Comparison of ENCODE assay signal across 26 cellular contexts in genomic region chr5:621341-621761, GRCh38. TPM values are rescaled to one million over a fixed set of nuclear protein-coding genes. Genes with fewer than 3 reads are reported as not detected.
A peak's percentile ranks its signal among the peaks of the same experiment; 100 is the strongest.
DNase-seq lines count a peak whose midpoint lies in the region; ATAC-seq, FAIRE-seq and TF ChIP-seq lines count a peak whose summit lies in the region.
"Had no signal": no experiment of that assay in that cellular context is flagged by ENCODE, and none has a peak within 500 bp of the region (broad histone marks: within the 10 kb centered on the region; RNA-seq: fewer than 3 reads in every experiment).

No MANE protein-coding gene starts in this region.

- peak; percentile 11 for DNase-seq in activated T-cell treated with anti-CD3 and anti-CD28 coated beads, Interleukin-2, amount 50 U/mL, for 1 hour
- no peak for DNase-seq in activated T-cell treated with anti-CD3 and anti-CD28 coated beads, Interleukin-2, amount 50 U/mL, for 48 hours
- DNase-seq in BE2C: peak; percentile 2
- peak; percentile 58 for DNase-seq in kidney
- DNase-seq in sciatic nerve (ENCODE audit: low spot score): peak; percentile 45
- DNase-seq in T-helper 1 cell: no peak
- no peak for DNase-seq in iPS-NIHi11 (ENCODE audit: low spot score)
- DNase-seq in anterior cingulate cortex (lab: John Stamatoyannopoulos, UW): no peak
- DNase-seq: 8988T; ACHN; CD4-positive, CD25-positive, alpha-beta regulatory T cell; DMS153; DND-41; KBM-7; MV-4-11; NCI-H1105; NCI-H2029 treated with DMSO at 0.1 percent for 48 hours; NCI-H446 treated with DMSO at 0.1 percent for 48 hours; NCI-H526; NCI-H82; PC-9; RPMI8226; SHP77 treated with DMSO at 0.1 percent for 48 hours had no signal

- H3K9me3 ChIP-seq in BE2C (no peaks in the 10 kb centered on the region), kidney (ENCODE audit: control insufficient read depth in 1 of 2, low read length in 2 of 2) (no peaks in the 10 kb centered on the region)

- intact Hi-C loops in kidney (cut with DNase I): no loop called here
- intact Hi-C loops in sciatic nerve (cut with DNase I): no loop called here

- H3K4me1 ChIP-seq in BE2C: no peaks in the 10 kb centered on the region
- H3K4me1 ChIP-seq in kidney (ENCODE audit: control insufficient read depth in 1 of 2, insufficient read depth in 1 of 2, low read depth in 1 of 2, low read length in 2 of 2): no peaks in the 10 kb centered on the region

- no peak overlapping the region for H3K9ac ChIP-seq in kidney (ENCODE audit: low read length in 2 of 2)

- ATAC-seq in sciatic nerve: no peak

- no peak for FAIRE-seq in kidney (lab: Jason Lieb, UNC)
- FAIRE-seq: GM12892, GM19239, H54 had no signal

- H3K4me3 ChIP-seq in BE2C (ENCODE audit: low read depth, low read length): no peak overlapping the region
- no peak overlapping the region for H3K4me3 ChIP-seq in kidney (ENCODE audit: low read length in 2 of 2)
- H3K4me3 ChIP-seq: PC-9 had no signal

- no peaks in the 10 kb centered on the region for H3K27me3 ChIP-seq in BE2C

- peaks cover 52% of the 10 kb centered on the region for H3K36me3 ChIP-seq in BE2C
- peaks cover 9% of the 10 kb centered on the region in 2 donors for H3K36me3 ChIP-seq in kidney (ENCODE audit: control insufficient read depth in 1 of 2, insufficient read depth in 2 of 2, low read length in 2 of 2)

- H3K27ac ChIP-seq in kidney (ENCODE audit: low read depth in 2 of 2, low read length in 2 of 2): no peak overlapping the region
- H3K27ac ChIP-seq: PC-9 had no signal

- TF ChIP-seq CTCF in BE2C (IDR thresholded peaks at IDR 0.05; ENCODE audit: low read depth, low read length): no peak
- no peak for TF ChIP-seq CTCF in kidney (IDR thresholded peaks at IDR 0.05; ENCODE audit: borderline replicate concordance, extremely low read depth, insufficient read depth)

RNA-seq across cellular contexts. Expression of gene CEP72, which starts 9.2 kb away (rescaled TPM):
- 5.6 TPM for polyA plus RNA-seq in BE2C (2012; ENCODE audit: insufficient read depth, insufficient read length, low read depth)
- total RNA-seq in kidney (7.8 TPM), sciatic nerve (7.5 TPM)
- polyA plus RNA-seq in kidney (ENCODE audit: insufficient read depth, low read depth, low replicate concordance): 1.1 TPM

Comparison
In these comparisons a context has a peak if more than half of its experiments do, and no peak if none do; other contexts are left out.
1. DNase-seq: peak in activated T-cell treated with anti-CD3 and anti-CD28 coated beads, Interleukin-2, amount 50 U/mL, for 1 hour (single experiment), BE2C (single experiment), kidney (single experiment) and sciatic nerve (single experiment); none in activated T-cell treated with anti-CD3 and anti-CD28 coated beads, Interleukin-2, amount 50 U/mL, for 48 hours (0 of 2), T-helper 1 cell (0 of 5), iPS-NIHi11 (single experiment) and anterior cingulate cortex (0 of 58).